Comparison of ENCODE assay signal across 8 cellular contexts in the genomic region with DNA sequence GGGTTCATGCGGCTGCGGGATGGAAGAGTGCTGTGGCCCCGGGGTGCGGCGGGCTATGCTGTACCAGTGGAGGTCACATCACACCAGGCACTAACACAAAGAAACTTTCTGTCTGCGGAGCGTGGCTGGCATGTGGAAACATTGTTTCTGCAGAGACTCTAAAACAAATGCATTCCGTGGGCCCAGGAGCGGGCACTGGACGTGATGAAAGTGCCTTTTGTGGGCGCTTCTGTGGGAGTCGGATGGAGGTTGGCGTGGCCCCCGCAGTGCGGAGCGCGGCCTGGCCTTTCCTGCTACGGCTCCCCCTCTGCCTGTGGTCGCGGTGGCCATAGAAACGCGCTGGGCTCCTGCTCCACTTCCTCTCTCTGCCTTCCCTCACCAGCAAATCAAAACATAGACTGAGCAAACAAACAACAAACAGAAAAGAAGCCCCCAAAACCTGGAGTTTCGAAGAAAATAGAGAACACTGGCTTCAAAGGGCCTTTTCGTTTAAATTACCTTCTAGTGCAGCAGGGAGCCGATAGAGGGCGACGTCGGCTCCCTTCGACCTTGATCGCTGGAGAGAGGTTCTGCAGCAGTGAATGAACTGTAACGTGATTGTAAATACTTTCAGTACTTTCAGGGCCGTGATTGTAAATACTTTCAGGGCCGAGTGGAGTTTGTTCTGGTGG. TPM values are rescaled to one million over a fixed set of nuclear protein-coding genes. Genes with fewer than 3 reads are reported as not detected.
DNase-seq lines count a peak whose midpoint lies in the region; ATAC-seq and TF ChIP-seq lines count a peak whose summit lies in the region.

No MANE protein-coding gene starts in this region.

- TF ChIP-seq POLR2A in body of pancreas (IDR thresholded peaks at IDR 0.05): no peak

- H3K27me3 Mint-ChIP-seq in CD8-positive, alpha-beta memory T cell: no peaks in the 10 kb centered on the region

- peak overlapping the region; percentile 81 to 87 (median 84) for H3K4me3 Mint-ChIP-seq in CD8-positive, alpha-beta memory T cell

- POLR2A ChIA-PET in CD8-positive, alpha-beta memory T cell (lab: Charles Lee): no interaction called here

- peaks cover 0 to 5% (median 4%) of the 10 kb centered on the region in 3 donors for H3K36me3 Mint-ChIP-seq in CD8-positive, alpha-beta memory T cell

- H3K27ac Mint-ChIP-seq in CD8-positive, alpha-beta memory T cell: peak overlapping the region; percentile 74 to 96 (median 90)

- H3K4me3 ChIP-seq in CD8-positive, alpha-beta memory T cell (ENCODE audit: low read length): peak overlapping the region; percentile 65
- no peak overlapping the region for H3K4me3 ChIP-seq in body of pancreas

- H3K4me1 ChIP-seq in CD8-positive, alpha-beta memory T cell (ENCODE audit: insufficient read depth, low read length): peaks cover 19% of the 10 kb centered on the region
- no peaks in the 10 kb centered on the region for H3K4me1 ChIP-seq in body of pancreas

- CTCF ChIA-PET in CD8-positive, alpha-beta memory T cell (lab: Charles Lee): interaction anchor here (1.0 to 1.2 kb wide), 3 partner anchors 10 to 44 kb away, joined by 3 to 6 read pairs (median 4); no protein-coding TSS in a partner anchor

- peak; percentile 47 to 60 (median 51) for TF ChIP-seq CTCF in body of pancreas (IDR thresholded peaks at IDR 0.05)

- H3K27ac ChIP-seq in CD8-positive, alpha-beta memory T cell (ENCODE audit: low read depth, low read length): no peak overlapping the region
- H3K27ac ChIP-seq in body of pancreas: no peak overlapping the region

- no peaks in the 10 kb centered on the region for H3K36me3 ChIP-seq in CD8-positive, alpha-beta memory T cell (ENCODE audit: insufficient read depth, low read length)
- no peaks in the 10 kb centered on the region for H3K36me3 ChIP-seq in body of pancreas (replicated peaks in 1 of 2; ENCODE audit: insufficient read depth in 1 of 2, low read depth in 2 of 2)

- no peaks in the 10 kb centered on the region for H3K9me3 Mint-ChIP-seq in CD8-positive, alpha-beta memory T cell

- H3K4me1 Mint-ChIP-seq in CD8-positive, alpha-beta memory T cell: peaks cover 20 to 31% (median 22%) of the 10 kb centered on the region in 3 donors

- intact Hi-C loops in body of pancreas (cut with DNase I): no loop called here
- intact Hi-C loops in left colon (cut with DNase I, micrococcal nuclease): no loop called here

- WGBS in body of pancreas, 2 donors: 55 to 62% methylated on average over 33 of the region's 33 CpGs

- no peaks in the 10 kb centered on the region for H3K9me3 ChIP-seq in CD8-positive, alpha-beta memory T cell (ENCODE audit: low read length)
- H3K9me3 ChIP-seq in body of pancreas: no peaks in the 10 kb centered on the region

- peak; percentile 25 to 60 (median 37) for DNase-seq in CD8-positive, alpha-beta memory T cell
- DNase-seq in T-helper 1 cell (peak in 4 of 5 donors; percentile 17 to 71 (median 28)), body of pancreas (peak; percentile 20 to 58 (median 28)), left colon (peak in 1 of 2 donors; percentile 56), NCI-H526 treated with DMSO at 0.1 percent for 48 hours (lab: John Stamatoyannopoulos, UW) (no peak)
- DNase-seq in stimulated activated CD8-positive, alpha-beta memory T cell treated with anti-CD3 and anti-CD28 coated beads, Interleukin-15, amount 100 ng/mL, for 1 hour (ENCODE audit: low read depth): peak; percentile 17

- no peaks in the 10 kb centered on the region for H3K27me3 ChIP-seq in CD8-positive, alpha-beta memory T cell (ENCODE audit: insufficient read depth, low read length, poor library complexity, severe bottlenecking)
- H3K27me3 ChIP-seq in body of pancreas: no peaks in the 10 kb centered on the region

- ATAC-seq in GM19395 (IDR thresholded peaks at IDR 0.05; ENCODE audit: unreplicated experiment) (peak; percentile 95), HG03460 (IDR thresholded peaks at IDR 0.05; ENCODE audit: unreplicated experiment) (peak; percentile 81), body of pancreas (no peak), left colon (peak; percentile 75)

RNA-seq across cellular contexts. Expression of gene KIF5C, which starts 51.4 kb away (rescaled TPM):
- total RNA-seq in CD8-positive, alpha-beta memory T cell: 10 to 100 TPM; 18.2 to 19.8 TPM
- polyA plus RNA-seq in CD8-positive, alpha-beta memory T cell: 3.4 TPM
- total RNA-seq in body of pancreas (1 to 10 TPM; 2.0 to 2.6 TPM), left colon (1 to 10 TPM; 1.4 to 2.7 TPM)

Comparison
In these comparisons a context has a peak if more than half of its experiments do, and no peak if none do; other contexts are left out.
1. RNA of gene KIF5C, which starts 51.4 kb away (total RNA-seq): 18.2 to 19.8 TPM in CD8-positive, alpha-beta memory T cell; 1.4 to 2.7 TPM in left colon and 2.0 to 2.6 TPM in body of pancreas; every median in the first group is over 4 times any median in the second.